16 cellular contexts compared by ENCODE assay signal in genomic region chr20:17795449-17796095, GRCh38.
A peak's percentile ranks its signal among the peaks of the same experiment; 100 is the strongest.
DNase-seq lines count a peak whose midpoint lies in the region; ATAC-seq and TF ChIP-seq lines count a peak whose summit lies in the region.
"Had no signal": no experiment of that assay in that cellular context is flagged by ENCODE, and none has a peak within 500 bp of the region (broad histone marks: within the 10 kb centered on the region; RNA-seq: fewer than 3 reads in every experiment).

No MANE protein-coding gene starts in this region.

- ATAC-seq in activated CD8-positive, alpha-beta memory T cell treated with anti-CD3 and anti-CD28 coated beads, Interleukin-2, amount 10 ng/mL, durations not matched to agents 7 days and 5 days: no peak
- no peak for ATAC-seq in HG03460 (IDR thresholded peaks at IDR 0.05; ENCODE audit: unreplicated experiment)
- ATAC-seq: activated T-helper 17 cell treated with anti-CD3 and anti-CD28 coated beads, Interleukin-2, amount 50 U/mL, for 72 hours had no signal

- no peaks in the 10 kb centered on the region for H3F3A ChIP-seq in smooth muscle cell (ENCODE audit: low read depth)

- CTCF ChIA-PET in activated CD8-positive, alpha-beta memory T cell treated with anti-CD3 and anti-CD28 coated beads, Interleukin-2, amount 10 ng/mL, durations not matched to agents 7 days and 5 days (lab: Charles Lee): no interaction called here

- peak in 1 of 2 donors; percentile 30 for TF ChIP-seq RAD21 in liver (IDR thresholded peaks at IDR 0.05)

- H3K27me3 ChIP-seq in liver (ENCODE audit: control insufficient read depth in 4 of 4, insufficient read depth in 4 of 4, low read length in 3 of 4): no peaks in the 10 kb centered on the region
- H3K27me3 ChIP-seq in smooth muscle cell (ENCODE audit: low read depth): no peaks in the 10 kb centered on the region

- H3K4me1 Mint-ChIP-seq in activated CD8-positive, alpha-beta memory T cell treated with anti-CD3 and anti-CD28 coated beads, Interleukin-2, amount 10 ng/mL, durations not matched to agents 7 days and 5 days: no peaks in the 10 kb centered on the region

- H3K4me1 ChIP-seq in liver (ENCODE audit: control insufficient read depth in 4 of 4, insufficient read depth in 4 of 4, low read length in 3 of 4): peaks cover 12 to 37% (median 26%) of the 10 kb centered on the region in 4 donors
- no peaks in the 10 kb centered on the region for H3K4me1 ChIP-seq in smooth muscle cell (ENCODE audit: low read depth)

- H3K79me2 ChIP-seq in smooth muscle cell (ENCODE audit: low read depth): no peaks in the 10 kb centered on the region

- H3K36me3 ChIP-seq in liver (ENCODE audit: control insufficient read depth in 4 of 4, insufficient read depth in 3 of 4, low read depth in 1 of 4, low read length in 3 of 4): no peaks in the 10 kb centered on the region
- no peaks in the 10 kb centered on the region for H3K36me3 ChIP-seq in smooth muscle cell (ENCODE audit: low read depth)

- H3K9ac ChIP-seq in liver (ENCODE audit: low read depth in 1 of 2, low read length in 2 of 2) (peak overlapping the region in 1 of 2 donors; percentile 67), smooth muscle cell (ENCODE audit: low read depth) (no peak overlapping the region)

- H3K36me3 Mint-ChIP-seq in activated CD8-positive, alpha-beta memory T cell treated with anti-CD3 and anti-CD28 coated beads, Interleukin-2, amount 10 ng/mL, durations not matched to agents 7 days and 5 days: no peaks in the 10 kb centered on the region

- no peaks in the 10 kb centered on the region for H4K20me1 ChIP-seq in smooth muscle cell (ENCODE audit: low read depth)

- H3K27ac Mint-ChIP-seq in activated CD8-positive, alpha-beta memory T cell treated with anti-CD3 and anti-CD28 coated beads, Interleukin-2, amount 10 ng/mL, durations not matched to agents 7 days and 5 days: no peak overlapping the region
- H3K27ac Mint-ChIP-seq: activated T-helper 17 cell treated with anti-CD3 and anti-CD28 coated beads, Interleukin-2, amount 50 U/mL, for 72 hours; T-helper 1 cell treated with Interleukin-12 subunit alpha and Interleukin-12 subunit beta and Interleukin-4 antibody, amounts not matched to agents 30 μg/mL and 1 μg/mL, for 36 hours had no signal

- H3K4me3 ChIP-seq in liver (ENCODE audit: low read depth in 1 of 3, low read length in 3 of 3) (no peak overlapping the region), smooth muscle cell (no peak overlapping the region)

- H3K9me3 ChIP-seq in liver (ENCODE audit: control insufficient read depth in 4 of 4, low read length in 3 of 4): no peaks in the 10 kb centered on the region
- H3K9me3 ChIP-seq in smooth muscle cell (replicated peaks; ENCODE audit: low read depth): no peaks in the 10 kb centered on the region

- DNase-seq in MV-4-11 (lab: John Stamatoyannopoulos, UW) (peak; percentile 47), dermis blood vessel endothelial cell (peak; percentile 7), smooth muscle cell (lab: John Stamatoyannopoulos, UW; ENCODE audit: unreplicated experiment) (no peak), NCI-H128 (lab: John Stamatoyannopoulos, UW; ENCODE audit: unreplicated experiment) (no peak), H4 (ENCODE audit: low spot score) (no peak)
- DNase-seq in activated CD8-positive, alpha-beta memory T cell treated with anti-CD3 and anti-CD28 coated beads, Interleukin-2, amount 10 ng/mL, durations not matched to agents 7 days and 5 days: no peak
- DNase-seq: activated CD4-positive, alpha-beta T cell treated with anti-CD3 and anti-CD28 coated beads, Interleukin-2, amount 50 U/mL, for 1 hour; DMS153; effector CD4-positive, alpha-beta T cell; NCI-H1417 treated with DMSO at 0.1 percent for 48 hours; NCI-H524 treated with DMSO at 0.1 percent for 48 hours; stimulated activated CD4-positive, alpha-beta T cell treated with anti-CD3 and anti-CD28 coated beads, Interleukin-15, amount 100 ng/mL, for 24 hours had no signal

- H3K9me3 Mint-ChIP-seq in activated CD8-positive, alpha-beta memory T cell treated with anti-CD3 and anti-CD28 coated beads, Interleukin-2, amount 10 ng/mL, durations not matched to agents 7 days and 5 days (ENCODE audit: low read depth): no peaks in the 10 kb centered on the region
- H3K9me3 Mint-ChIP-seq: activated T-helper 17 cell treated with anti-CD3 and anti-CD28 coated beads, Interleukin-2, amount 50 U/mL, for 72 hours; T-helper 1 cell treated with Interleukin-12 subunit alpha and Interleukin-12 subunit beta and Interleukin-4 antibody, amounts not matched to agents 30 μg/mL and 1 μg/mL, for 36 hours had no signal

- H3K27me3 Mint-ChIP-seq in activated CD8-positive, alpha-beta memory T cell treated with anti-CD3 and anti-CD28 coated beads, Interleukin-2, amount 10 ng/mL, durations not matched to agents 7 days and 5 days: peaks cover 41% of the 10 kb centered on the region

- no peak overlapping the region for H2AFZ ChIP-seq in smooth muscle cell (ENCODE audit: low read depth)

- peak overlapping the region; percentile 79 to 87 for H3K27ac ChIP-seq in liver (ENCODE audit: low read depth in 1 of 2, low read length in 2 of 2)
- peak overlapping the region; percentile 60 for H3K27ac ChIP-seq in smooth muscle cell (ENCODE audit: low read depth)

- no peak overlapping the region for H3K4me3 Mint-ChIP-seq in activated CD8-positive, alpha-beta memory T cell treated with anti-CD3 and anti-CD28 coated beads, Interleukin-2, amount 10 ng/mL, durations not matched to agents 7 days and 5 days
- H3K4me3 Mint-ChIP-seq: activated T-helper 17 cell treated with anti-CD3 and anti-CD28 coated beads, Interleukin-2, amount 50 U/mL, for 72 hours; T-helper 1 cell treated with Interleukin-12 subunit alpha and Interleukin-12 subunit beta and Interleukin-4 antibody, amounts not matched to agents 30 μg/mL and 1 μg/mL, for 36 hours had no signal

- WGBS in liver: 38% methylated on average over 6 of the region's 6 CpGs
- 79% methylated on average over 6 of the region's 6 CpGs for WGBS in smooth muscle cell (ENCODE audit: low lambda C conversion rate)

- peak overlapping the region; percentile 29 for H3K4me2 ChIP-seq in smooth muscle cell

- TF ChIP-seq CTCF in liver (IDR thresholded peaks at IDR 0.05; ENCODE audit: low read depth, low read length, missing input control) (no peak), smooth muscle cell (IDR thresholded peaks at IDR 0.05; ENCODE audit: borderline replicate concordance, insufficient read depth, poor library complexity, severe bottlenecking) (no peak)

TF ChIP-seq in liver, 16 proteins besides CTCF, POLR2A, EP300 and RAD21:
- TF ChIP-seq HNF4A (conservative IDR thresholded peaks at IDR 0.05) (peak in 1 of 2 donors; percentile 4), SP1 (IDR thresholded peaks at IDR 0.05) (peak; percentile 44), RXRA (IDR thresholded peaks at IDR 0.05) (peak in 1 of 2 donors; percentile 43), YY1 (IDR thresholded peaks at IDR 0.05) (peak; percentile 8), JUND (IDR thresholded peaks at IDR 0.05) (no peak), GABPA (IDR thresholded peaks at IDR 0.05 in 1 of 2, conservative IDR thresholded peaks at IDR 0.05 in 1 of 2) (no peak), ATF3 (IDR thresholded peaks at IDR 0.05) (no peak)
- TF ChIP-seq, protein P1, sequence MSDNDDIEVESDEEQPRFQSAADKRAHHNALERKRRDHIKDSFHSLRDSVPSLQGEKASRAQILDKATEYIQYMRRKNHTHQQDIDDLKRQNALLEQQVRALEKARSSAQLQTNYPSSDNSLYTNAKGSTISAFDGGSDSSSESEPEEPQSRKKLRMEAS (IDR thresholded peaks at IDR 0.05): peak; percentile 34
- TF ChIP-seq, protein P2, sequence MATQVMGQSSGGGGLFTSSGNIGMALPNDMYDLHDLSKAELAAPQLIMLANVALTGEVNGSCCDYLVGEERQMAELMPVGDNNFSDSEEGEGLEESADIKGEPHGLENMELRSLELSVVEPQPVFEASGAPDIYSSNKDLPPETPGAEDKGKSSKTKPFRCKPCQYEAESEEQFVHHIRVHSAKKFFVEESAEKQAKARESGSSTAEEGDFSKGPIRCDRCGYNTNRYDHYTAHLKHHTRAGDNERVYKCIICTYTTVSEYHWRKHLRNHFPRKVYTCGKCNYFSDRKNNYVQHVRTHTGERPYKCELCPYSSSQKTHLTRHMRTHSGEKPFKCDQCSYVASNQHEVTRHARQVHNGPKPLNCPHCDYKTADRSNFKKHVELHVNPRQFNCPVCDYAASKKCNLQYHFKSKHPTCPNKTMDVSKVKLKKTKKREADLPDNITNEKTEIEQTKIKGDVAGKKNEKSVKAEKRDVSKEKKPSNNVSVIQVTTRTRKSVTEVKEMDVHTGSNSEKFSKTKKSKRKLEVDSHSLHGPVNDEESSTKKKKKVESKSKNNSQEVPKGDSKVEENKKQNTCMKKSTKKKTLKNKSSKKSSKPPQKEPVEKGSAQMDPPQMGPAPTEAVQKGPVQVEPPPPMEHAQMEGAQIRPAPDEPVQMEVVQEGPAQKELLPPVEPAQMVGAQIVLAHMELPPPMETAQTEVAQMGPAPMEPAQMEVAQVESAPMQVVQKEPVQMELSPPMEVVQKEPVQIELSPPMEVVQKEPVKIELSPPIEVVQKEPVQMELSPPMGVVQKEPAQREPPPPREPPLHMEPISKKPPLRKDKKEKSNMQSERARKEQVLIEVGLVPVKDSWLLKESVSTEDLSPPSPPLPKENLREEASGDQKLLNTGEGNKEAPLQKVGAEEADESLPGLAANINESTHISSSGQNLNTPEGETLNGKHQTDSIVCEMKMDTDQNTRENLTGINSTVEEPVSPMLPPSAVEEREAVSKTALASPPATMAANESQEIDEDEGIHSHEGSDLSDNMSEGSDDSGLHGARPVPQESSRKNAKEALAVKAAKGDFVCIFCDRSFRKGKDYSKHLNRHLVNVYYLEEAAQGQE (IDR thresholded peaks at IDR 0.05): peak; percentile 15
TF ChIP-seq in liver: peak in this region for 6.

Comparison
In these comparisons a context has a peak if more than half of its experiments do, and no peak if none do; other contexts are left out.
1. DNase-seq: peak in MV-4-11 (single experiment) and dermis blood vessel endothelial cell (single experiment); none in smooth muscle cell (single experiment), NCI-H128 (single experiment), H4 (single experiment) and activated CD8-positive, alpha-beta memory T cell treated with anti-CD3 and anti-CD28 coated beads, Interleukin-2, amount 10 ng/mL, durations not matched to agents 7 days and 5 days (single experiment).